Comparison of ENCODE assay signal across 11 cellular contexts in the genomic region with DNA sequence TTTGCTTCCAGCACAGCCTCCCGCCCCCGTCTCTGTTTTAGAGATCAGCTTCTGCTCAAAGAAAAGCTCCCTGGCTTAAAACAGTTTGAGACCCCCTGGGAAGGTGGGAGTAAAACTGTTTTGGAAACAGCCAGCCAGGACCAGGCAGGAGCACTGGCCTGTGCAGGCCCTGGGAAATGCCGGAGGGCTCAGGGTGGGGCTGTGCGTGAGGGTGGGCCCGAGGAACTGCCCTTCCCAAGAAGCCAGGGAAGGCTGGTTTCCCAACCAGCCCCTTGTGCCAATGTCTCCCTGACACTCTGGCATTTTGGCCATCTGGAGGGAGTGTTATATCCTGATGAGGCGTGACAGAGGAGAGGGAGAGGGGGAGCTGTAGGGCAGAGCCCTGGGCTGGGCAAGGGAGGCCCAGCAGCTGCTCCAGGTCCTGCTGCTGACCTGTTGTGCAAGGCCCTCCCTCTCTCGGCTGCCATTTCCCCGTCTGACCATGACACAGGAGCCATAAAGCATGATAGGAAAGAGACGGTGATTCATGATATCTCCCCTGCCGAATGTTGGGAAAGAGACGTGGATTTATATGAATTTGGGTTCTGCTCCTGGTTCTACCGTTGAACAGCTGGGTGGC. TPM values are rescaled to one million over a fixed set of nuclear protein-coding genes. Genes with fewer than 3 reads are reported as not detected.
DNase-seq lines count a peak whose midpoint lies in the region; ATAC-seq and TF ChIP-seq lines count a peak whose summit lies in the region.
"Had no signal": no experiment of that assay in that cellular context is flagged by ENCODE, and none has a peak within 500 bp of the region (broad histone marks: within the 10 kb centered on the region; RNA-seq: fewer than 3 reads in every experiment).

No MANE protein-coding gene starts in this region.

- no peak for TF ChIP-seq POLR2A in heart left ventricle (IDR thresholded peaks at IDR 0.05)

- TF ChIP-seq CTCF in heart left ventricle (IDR thresholded peaks at IDR 0.05) (no peak), right atrium auricular region (IDR thresholded peaks at IDR 0.05) (no peak), upper lobe of right lung (IDR thresholded peaks at IDR 0.05) (no peak)

- 64 to 77% (median 69%) methylated on average over 10 to 12 of the region's 12 CpGs for WGBS in heart left ventricle, 4 donors
- 73 to 82% methylated on average over 12 of the region's 12 CpGs for WGBS in ectodermal cell, 2 experiments
- 83 to 88% methylated on average over 12 of the region's 12 CpGs for WGBS in mesodermal cell (ENCODE audit: insufficient coverage in 2 of 2), 2 experiments

- peaks cover 0 to 54% (median 41%) of the 10 kb centered on the region in 12 donors for H3K4me1 ChIP-seq in heart left ventricle
- H3K4me1 ChIP-seq in right atrium auricular region: peaks cover 0 to 53% of the 10 kb centered on the region in 2 donors
- H3K4me1 ChIP-seq in ectodermal cell (ENCODE audit: control insufficient read depth, insufficient read depth, low read length): peaks cover 12% of the 10 kb centered on the region
- peaks cover 24% of the 10 kb centered on the region for H3K4me1 ChIP-seq in mesodermal cell (ENCODE audit: control insufficient read depth, insufficient read depth, low read length, poor library complexity, severe bottlenecking)
- peaks cover 21% of the 10 kb centered on the region for H3K4me1 ChIP-seq in upper lobe of right lung

- H3K27me3 ChIP-seq in heart left ventricle: no peaks in the 10 kb centered on the region
- no peaks in the 10 kb centered on the region for H3K27me3 ChIP-seq in right atrium auricular region
- H3K27me3 ChIP-seq in ectodermal cell (ENCODE audit: control insufficient read depth, insufficient read depth, low read length, poor library complexity, severe bottlenecking): no peaks in the 10 kb centered on the region
- no peaks in the 10 kb centered on the region for H3K27me3 ChIP-seq in upper lobe of right lung

- H3K9me3 ChIP-seq in heart left ventricle: no peaks in the 10 kb centered on the region
- H3K9me3 ChIP-seq in right atrium auricular region: no peaks in the 10 kb centered on the region
- H3K9me3 ChIP-seq in ectodermal cell (ENCODE audit: control insufficient read depth, low read length): no peaks in the 10 kb centered on the region
- H3K9me3 ChIP-seq in mesodermal cell (ENCODE audit: control insufficient read depth, low read length): no peaks in the 10 kb centered on the region
- no peaks in the 10 kb centered on the region for H3K9me3 ChIP-seq in upper lobe of right lung

- no peak overlapping the region for H3K4me3 ChIP-seq in heart left ventricle
- H3K4me3 ChIP-seq in right atrium auricular region: no peak overlapping the region
- H3K4me3 ChIP-seq in ectodermal cell (ENCODE audit: insufficient read depth, low read depth, low read length): no peak overlapping the region
- H3K4me3 ChIP-seq in mesodermal cell (ENCODE audit: extremely low read depth, insufficient read depth, low read length, poor library complexity, severe bottlenecking): no peak overlapping the region
- H3K4me3 ChIP-seq in upper lobe of right lung: no peak overlapping the region

- intact Hi-C loops in heart left ventricle (cut with DNase I): no loop called here
- intact Hi-C loops in upper lobe of right lung (cut with DNase I): no loop called here

- H3K27ac ChIP-seq in heart left ventricle (peak overlapping the region in 8 of 12 donors; percentile 15 to 54 (median 22)), right atrium auricular region (peak overlapping the region in 1 of 2 donors; percentile 13), ectodermal cell (ENCODE audit: insufficient read depth, low read depth, low read length, poor library complexity, severe bottlenecking) (peak overlapping the region; percentile 18), mesodermal cell (ENCODE audit: low read depth, low read length, severe bottlenecking) (peak overlapping the region; percentile 36), upper lobe of right lung (peak overlapping the region; percentile 55)

- ATAC-seq in heart left ventricle: peak in 1 of 4 donors; percentile 8
- peak; percentile 68 for ATAC-seq in upper lobe of right lung
- no peak for ATAC-seq in HG03175 (IDR thresholded peaks at IDR 0.05; ENCODE audit: unreplicated experiment)

- H3K36me3 ChIP-seq in heart left ventricle: peaks cover 0 to 13% (median 0%) of the 10 kb centered on the region in 9 donors
- no peaks in the 10 kb centered on the region for H3K36me3 ChIP-seq in right atrium auricular region
- no peaks in the 10 kb centered on the region for H3K36me3 ChIP-seq in ectodermal cell (ENCODE audit: control insufficient read depth, insufficient read depth, low read length)
- H3K36me3 ChIP-seq in mesodermal cell (ENCODE audit: control insufficient read depth, insufficient read depth, low read length): no peaks in the 10 kb centered on the region
- no peaks in the 10 kb centered on the region for H3K36me3 ChIP-seq in upper lobe of right lung

- DNase-seq in heart left ventricle (peak in 1 of 5 donors; percentile 58), right atrium auricular region (ENCODE audit: low spot score) (no peak), upper lobe of right lung (no peak), COLO668 (lab: John Stamatoyannopoulos, UW; ENCODE audit: unreplicated experiment) (no peak), HuH-7 (ENCODE audit: low spot score) (no peak)
- DNase-seq: effector CD4-positive, alpha-beta T cell; MM.1S; retina had no signal

RNA-seq across cellular contexts. Expression of gene OLFML2A, which starts 16.2 kb away (rescaled TPM):
- total RNA-seq in heart left ventricle (10 to 100 TPM; 15.5 to 71.1 (median 37.3) TPM), right atrium auricular region (10 to 100 TPM; 41.2 to 53.2 TPM), upper lobe of right lung (39.5 TPM)
- polyA plus RNA-seq in heart left ventricle: 1 to 10 TPM; 8.5 to 9.9 TPM
- 9.5 TPM for polyA plus RNA-seq in ectodermal cell (2013, experiment 1 of 4)
- polyA plus RNA-seq in ectodermal cell (2013, experiment 2 of 4): 8.0 TPM
- polyA plus RNA-seq in ectodermal cell (2013, experiment 3 of 4): 6.0 TPM
- polyA plus RNA-seq in ectodermal cell (2013, experiment 4 of 4): 5.8 TPM
- 13.0 TPM for polyA plus RNA-seq in mesodermal cell (2013, experiment 1 of 2)
- 12.8 TPM for polyA plus RNA-seq in mesodermal cell (2013, experiment 2 of 2)

RNA-seq across cellular contexts. Expression of gene NR6A1, which starts 22.0 kb away (rescaled TPM):
- total RNA-seq in heart left ventricle (1 to 10 TPM; 1.1 to 5.7 (median 1.6) TPM), right atrium auricular region (1 to 10 TPM; 1.9 to 2.6 TPM), upper lobe of right lung (4.0 TPM)
- under 1 TPM; 0.65 to 0.84 TPM for polyA plus RNA-seq in heart left ventricle
- 247 TPM for polyA plus RNA-seq in ectodermal cell (2013, experiment 1 of 4)
- 281 TPM for polyA plus RNA-seq in ectodermal cell (2013, experiment 2 of 4)
- polyA plus RNA-seq in ectodermal cell (2013, experiment 3 of 4): 175 TPM
- polyA plus RNA-seq in ectodermal cell (2013, experiment 4 of 4): 190 TPM
- polyA plus RNA-seq in mesodermal cell (2013, experiment 1 of 2): 30.6 TPM
- 26.5 TPM for polyA plus RNA-seq in mesodermal cell (2013, experiment 2 of 2)
